8 cellular contexts compared by ENCODE assay signal in genomic region chr4:77052352-77052751, GRCh38. TPM values are rescaled to one million over a fixed set of nuclear protein-coding genes. Genes with fewer than 3 reads are reported as not detected.
A peak's percentile ranks its signal among the peaks of the same experiment; 100 is the strongest.
DNase-seq lines count a peak whose midpoint lies in the region; ATAC-seq and TF ChIP-seq lines count a peak whose summit lies in the region.

No MANE protein-coding gene starts in this region.

- ATAC-seq in CD4-positive, alpha-beta T cell (ENCODE audit: poor library complexity), result peak; percentile 54
- peak; percentile 57 for ATAC-seq in left colon

- peaks cover 95% of the 10 kb centered on the region for H3K36me3 Mint-ChIP-seq in CD4-positive, alpha-beta T cell (ENCODE audit: low read depth)

- H3K4me1 Mint-ChIP-seq in CD4-positive, alpha-beta T cell (ENCODE audit: low read depth), result peaks cover 8% of the 10 kb centered on the region

- no peaks in the 10 kb centered on the region for H3K27me3 ChIP-seq in CD4-positive, alpha-beta T cell (ENCODE audit: control insufficient read depth, insufficient read depth, low read length)
- no peaks in the 10 kb centered on the region for H3K27me3 ChIP-seq in adrenal gland

- H3K27ac Mint-ChIP-seq in CD4-positive, alpha-beta T cell, result peak overlapping the region; percentile 56

- H3K27ac ChIP-seq in CD4-positive, alpha-beta T cell (ENCODE audit: low read depth, low read length), result no peak overlapping the region
- no peak overlapping the region for H3K27ac ChIP-seq in HEK293 (ENCODE audit: extremely low read depth, low read depth, low read length)
- no peak overlapping the region for H3K27ac ChIP-seq in adrenal gland

- CTCF ChIA-PET in CD4-positive, alpha-beta T cell (lab: Charles Lee), result interaction anchor here (0.7 to 2.0 kb wide), 13 partner anchors 13 to 151 kb away, joined by 3 to 8 read pairs (median 3); no protein-coding TSS in a partner anchor
- CTCF ChIA-PET in HEK293 (lab: Yijun Ruan, JAX), result interaction anchor here (0.7 to 4.9 kb wide), 4 partner anchors 7 to 151 kb away, joined by 3 to 33 read pairs (median 6); no protein-coding TSS in a partner anchor

- H3K9me3 ChIP-seq in CD4-positive, alpha-beta T cell (ENCODE audit: control insufficient read depth, low read length), result no peaks in the 10 kb centered on the region
- H3K9me3 ChIP-seq in HEK293 (ENCODE audit: control insufficient read depth, insufficient read depth, low read depth, low read length) (no peaks in the 10 kb centered on the region), adrenal gland (replicated peaks in 1 of 3) (no peaks in the 10 kb centered on the region)

- H3K9me3 Mint-ChIP-seq in CD4-positive, alpha-beta T cell, result no peaks in the 10 kb centered on the region

- no peak for TF ChIP-seq POLR2A in adrenal gland (IDR thresholded peaks at IDR 0.05)

- POLR2A ChIA-PET in CD4-positive, alpha-beta T cell (lab: Charles Lee), result no interaction called here
- POLR2A ChIA-PET in HEK293 (lab: Yijun Ruan, JAX), result no interaction called here

- TF ChIP-seq CTCF in CD4-positive, alpha-beta T cell (IDR thresholded peaks at IDR 0.05), result peak; percentile 29
- TF ChIP-seq CTCF in HEK293 (tag by site-specific recombination; IDR thresholded peaks at IDR 0.05) (0 out of 2 replicates have a peak, but pooled peaks have one; percentile 23), adrenal gland (IDR thresholded peaks at IDR 0.05) (peak in 5 of 6 experiments; percentile 17 to 48 (median 41))

- H3K4me1 ChIP-seq in HEK293 (ENCODE audit: control insufficient read depth, insufficient read depth, low read length), result no peaks in the 10 kb centered on the region
- peaks cover 0 to 6% of the 10 kb centered on the region in 2 donors for H3K4me1 ChIP-seq in adrenal gland (replicated peaks in 1 of 2)

- H3K36me3 ChIP-seq in HEK293 (ENCODE audit: control insufficient read depth in 2 of 2, insufficient read depth in 1 of 2, low read length in 2 of 2) (peaks cover 42 to 90% of the 10 kb centered on the region in 2 experiments), adrenal gland (replicated peaks in 1 of 2) (peaks cover 0 to 69% of the 10 kb centered on the region in 2 donors)

- H3K4me3 ChIP-seq in HEK293 (ENCODE audit: low read depth, low read length) (no peak overlapping the region), adrenal gland (no peak overlapping the region)

- H3K4me3 Mint-ChIP-seq in CD4-positive, alpha-beta T cell, result no peak overlapping the region

- DNase-seq in CD4-positive, alpha-beta T cell, result peak; percentile 35 to 69 (median 54)
- DNase-seq in T follicular helper cell (ENCODE audit: low read depth) (peak; percentile 48), adrenal gland (peak in 5 of 7 donors; percentile 22 to 63 (median 41)), left colon (peak; percentile 46 to 79), middle frontal gyrus (ENCODE audit: extremely low spot score, low spot score) (no peak), germinal center (ENCODE audit: low spot score) (no peak)
- DNase-seq in stimulated activated CD8-positive, alpha-beta memory T cell treated with anti-CD3 and anti-CD28 coated beads, Interleukin-4, amount 100 ng/mL, for 4 hours (ENCODE audit: low read depth in 2 of 2, low spot score in 1 of 2), result peak; percentile 29 to 44

- intact Hi-C loops in CD4-positive, alpha-beta T cell (cut with DNase I, micrococcal nuclease), result loop anchor here in 1 of 2 experiments (2.0 to 5.0 kb wide), 2 partner anchors 18 to 105 kb away; partner anchors contain the start of gene CCNG2
- intact Hi-C loops in adrenal gland (cut with DNase I) (no loop called here), left colon (cut with DNase I, micrococcal nuclease) (loop anchor here in 1 of 2 donors (10.0 kb wide), 1 partner anchor 152 kb away; no protein-coding TSS in a partner anchor)

- no peaks in the 10 kb centered on the region for H3K27me3 Mint-ChIP-seq in CD4-positive, alpha-beta T cell

- 86 to 97% (median 86%) methylated on average over 3 of the region's 3 CpGs for WGBS in adrenal gland, 4 donors

TF ChIP-seq in HEK293, 187 proteins besides CTCF, POLR2A, EP300 and RAD21:
- 0 out of 2 replicates have a peak, but pooled peaks have one; percentile 27 for TF ChIP-seq ZNF335 (tag by site-specific recombination; conservative IDR thresholded peaks at IDR 0.05)
- no peak for TF ChIP-seq ZNF473 (tag by site-specific recombination; IDR thresholded peaks at IDR 0.05)
- TF ChIP-seq SCRT2 (tag by site-specific recombination; IDR thresholded peaks at IDR 0.05), result peak; percentile 90
- TF ChIP-seq ZNF639 (tag by site-specific recombination; IDR thresholded peaks at IDR 0.05), result no peak

RNA-seq across cellular contexts. Expression of gene CCNI, which starts 23.4 kb away (rescaled TPM):
- total RNA-seq in CD4-positive, alpha-beta T cell, result 100 to 1,000 TPM; 385 to 418 TPM
- total RNA-seq in adrenal gland (100 to 1,000 TPM; 114 to 261 (median 173) TPM), left colon (100 to 1,000 TPM; 182 to 227 TPM)
- polyA plus RNA-seq in adrenal gland, result 100 to 1,000 TPM in 1 of 3 donors, 10 to 100 TPM in 2; 32.1 to 142 (median 54.6) TPM

Comparison
In these comparisons a context has a peak if more than half of its experiments do, and no peak if none do; other contexts are left out.
1. DNase-seq: peak in CD4-positive, alpha-beta T cell (10 of 10), T follicular helper cell (single experiment), adrenal gland (5 of 7), left colon (2 of 2) and stimulated activated CD8-positive, alpha-beta memory T cell treated with anti-CD3 and anti-CD28 coated beads, Interleukin-4, amount 100 ng/mL, for 4 hours (2 of 2); none in middle frontal gyrus (single experiment) and germinal center (single experiment).
2. Peak in every context shown above with its lines, with median percentiles within 50 percentile points of each other: CTCF ChIP-seq.